ENCODE assay signal across 5 cellular contexts in the genomic region with DNA sequence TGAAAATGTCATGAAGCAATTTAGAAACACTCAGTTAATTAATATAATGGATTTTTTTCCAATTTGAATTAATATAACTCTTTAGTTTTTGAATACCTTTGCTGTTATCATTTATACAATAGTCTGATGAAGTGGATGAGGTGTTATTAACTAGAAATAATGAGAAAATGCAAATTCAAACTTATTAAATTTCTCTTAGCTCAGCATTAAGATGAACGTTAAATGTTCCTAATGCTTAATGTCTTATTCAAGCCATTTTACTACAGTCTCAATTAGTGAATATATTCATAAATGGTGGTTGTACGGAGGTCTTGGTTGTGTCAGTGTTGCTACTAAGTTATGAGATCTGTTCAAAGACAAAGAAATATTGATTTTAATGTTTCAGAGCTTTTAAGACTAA.
"Had no signal": no experiment of that assay in that cellular context is flagged by ENCODE, and none has a peak within 500 bp of the region (broad histone marks: within the 10 kb centered on the region; RNA-seq: fewer than 3 reads in every experiment).

No MANE protein-coding gene starts in this region.

- FAIRE-seq: HTR-8/SVneo had no signal

- H3K9ac ChIP-seq: KMS-11 had no signal

- DNase-seq: KBM-7, KG1 had no signal

- H3K4me2 ChIP-seq: KMS-11 had no signal

- H3K27ac ChIP-seq: HL-60, KMS-11 had no signal
